ENCODE assay signal across 8 cellular contexts in the genomic region with DNA sequence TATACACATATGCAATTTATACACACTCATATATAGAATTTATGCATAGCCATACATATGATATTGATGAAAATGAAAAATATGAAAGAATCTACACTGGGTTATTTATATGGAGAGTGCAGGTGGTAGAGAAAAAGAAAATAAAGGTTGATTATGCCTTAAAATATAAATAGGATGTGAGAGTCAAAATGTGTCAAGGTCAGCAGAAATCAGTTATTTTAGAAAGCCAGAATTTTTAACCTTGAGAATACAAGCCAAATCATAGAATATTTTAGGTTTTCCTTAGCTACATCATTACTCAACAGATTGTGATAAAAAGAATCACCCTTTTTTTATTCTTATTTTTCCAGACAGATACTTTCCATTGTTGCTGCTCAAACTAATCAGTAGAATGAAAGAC.
"Had no signal": no experiment of that assay in that cellular context is flagged by ENCODE, and none has a peak within 500 bp of the region (broad histone marks: within the 10 kb centered on the region; RNA-seq: fewer than 3 reads in every experiment).

No MANE protein-coding gene starts in this region.

- H3K27ac ChIP-seq: GM23248, KMS-11 had no signal

- FAIRE-seq: H54, HTR-8/SVneo had no signal

- H2AFZ ChIP-seq: GM23248 had no signal

- H3K9ac ChIP-seq: GM23248, KMS-11 had no signal

- H3K4me2 ChIP-seq: KMS-11 had no signal

- DNase-seq: GM23248, GOT3, H9, HCEC 1CT, KBM-7 had no signal

- H3K4me3 ChIP-seq: GM23248 had no signal
